In the genomic region with DNA sequence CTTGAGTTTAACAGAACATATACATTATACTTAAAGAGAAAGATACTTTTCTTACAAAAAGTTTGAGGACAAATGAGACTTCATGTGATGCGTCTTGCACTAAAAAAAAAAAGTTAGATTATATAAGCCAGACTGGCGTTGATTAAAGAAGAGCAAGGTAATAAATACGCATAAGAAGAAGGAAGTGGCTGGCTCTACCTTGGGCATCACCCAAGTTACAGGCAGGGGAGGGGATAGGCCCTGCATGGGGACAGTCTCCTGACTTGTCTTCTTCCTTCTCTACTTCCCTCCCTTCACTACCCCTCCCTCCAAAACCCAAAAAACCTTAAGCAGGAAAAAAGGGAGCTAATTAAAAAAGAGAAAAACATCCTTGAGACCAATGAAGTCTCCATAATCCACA, we compare ENCODE assay signal across 26 cellular contexts. TPM values are rescaled to one million over a fixed set of nuclear protein-coding genes. Genes with fewer than 3 reads are reported as not detected.
A peak's percentile ranks its signal among the peaks of the same experiment; 100 is the strongest.
DNase-seq lines count a peak whose midpoint lies in the region; ATAC-seq and TF ChIP-seq lines count a peak whose summit lies in the region.
"Had no signal": no experiment of that assay in that cellular context is flagged by ENCODE, and none has a peak within 500 bp of the region (broad histone marks: within the 10 kb centered on the region; RNA-seq: fewer than 3 reads in every experiment).

No MANE protein-coding gene starts in this region.

- peaks cover 48% of the 10 kb centered on the region for H3K4me1 ChIP-seq in DND-41 (ENCODE audit: insufficient read depth, low read length)
- peaks cover 90 to 97% of the 10 kb centered on the region in 2 donors for H3K4me1 ChIP-seq in naive thymus-derived CD4-positive, alpha-beta T cell (ENCODE audit: control insufficient read depth in 2 of 2, insufficient read depth in 2 of 2, low read length in 2 of 2)
- H3K4me1 ChIP-seq: body of pancreas, SJCRH30, upper lobe of right lung had no signal

- CTCF ChIA-PET in naive thymus-derived CD4-positive, alpha-beta T cell (lab: Charles Lee), result interaction anchor here (0.6 to 1.2 kb wide), 7 partner anchors 14 to 276 kb away, joined by 3 to 4 read pairs (median 4); no protein-coding TSS in a partner anchor

- intact Hi-C loops in activated CD4-positive, alpha-beta T cell treated with anti-CD3 and anti-CD28 coated beads, Interleukin-2, amount 10 ng/mL, durations not matched to agents 24 days and 14 days (cut with micrococcal nuclease), result no loop called here
- intact Hi-C loops in activated T-helper 2 cell treated with anti-CD3 and anti-CD28 coated beads, Interferon-gamma antibody, Interleukin-2, Interleukin-4, amounts not matched to agents 10 μg/mL and 5 μg/mL and 100 μg/mL, durations not matched to agents 14 hours and 24 hours and 36 hours (cut with micrococcal nuclease), result loop anchor here (2.0 to 5.0 kb wide), 3 partner anchors 13 to 36 kb away; partner anchors contain the start of genes GRAP2 and TMA7B
- intact Hi-C loops in naive thymus-derived CD4-positive, alpha-beta T cell (cut with micrococcal nuclease), result loop anchor here (2.0 to 5.0 kb wide), 2 partner anchors 13 to 36 kb away; partner anchors contain the start of gene GRAP2 (in 1 of the 2)

- peaks cover 35% of the 10 kb centered on the region for H3K36me3 ChIP-seq in DND-41 (ENCODE audit: insufficient read depth, low read length)
- no peaks in the 10 kb centered on the region for H3K36me3 ChIP-seq in naive thymus-derived CD4-positive, alpha-beta T cell (ENCODE audit: control insufficient read depth in 2 of 3, insufficient read depth in 3 of 3, low read length in 3 of 3)
- H3K36me3 ChIP-seq: left lung, neural progenitor cell, SJCRH30, upper lobe of right lung had no signal

- no peak overlapping the region for H3K9ac ChIP-seq in DND-41 (ENCODE audit: low read depth, low read length)
- H3K9ac ChIP-seq: neural progenitor cell had no signal

- peak overlapping the region; percentile 57 for H3K4me3 Mint-ChIP-seq in activated CD4-positive, alpha-beta T cell treated with anti-CD3 and anti-CD28 coated beads, Interleukin-2, amount 10 ng/mL, durations not matched to agents 24 days and 14 days
- peak overlapping the region; percentile 23 for H3K4me3 Mint-ChIP-seq in activated T-helper 2 cell treated with anti-CD3 and anti-CD28 coated beads, Interferon-gamma antibody, Interleukin-2, Interleukin-4, amounts not matched to agents 10 μg/mL and 5 μg/mL and 100 μg/mL, durations not matched to agents 14 hours and 24 hours and 36 hours (ENCODE audit: low read depth)
- H3K4me3 Mint-ChIP-seq in naive thymus-derived CD4-positive, alpha-beta T cell, result peak overlapping the region; percentile 31 to 98 (median 84)
- H3K4me3 Mint-ChIP-seq: H9, neural progenitor cell had no signal

- H3K9me3 Mint-ChIP-seq in activated CD4-positive, alpha-beta T cell treated with anti-CD3 and anti-CD28 coated beads, Interleukin-2, amount 10 ng/mL, durations not matched to agents 24 days and 14 days, result no peaks in the 10 kb centered on the region
- H3K9me3 Mint-ChIP-seq in activated T-helper 2 cell treated with anti-CD3 and anti-CD28 coated beads, Interferon-gamma antibody, Interleukin-2, Interleukin-4, amounts not matched to agents 10 μg/mL and 5 μg/mL and 100 μg/mL, durations not matched to agents 14 hours and 24 hours and 36 hours, result no peaks in the 10 kb centered on the region
- peaks cover 0 to 1% (median 0%) of the 10 kb centered on the region in 11 donors for H3K9me3 Mint-ChIP-seq in naive thymus-derived CD4-positive, alpha-beta T cell
- H3K9me3 Mint-ChIP-seq: H9, neural progenitor cell had no signal

- POLR2A ChIA-PET in naive thymus-derived CD4-positive, alpha-beta T cell (lab: Charles Lee), result interaction anchor here (0.6 to 1.7 kb wide), 15 partner anchors 13 to 418 kb away, joined by 3 to 8 read pairs (median 4); partner anchors contain the start of genes ATF4 and RPS19BP1

- H2AFZ ChIP-seq in DND-41 (ENCODE audit: low read depth, low read length), result no peak overlapping the region
- H2AFZ ChIP-seq: neural progenitor cell had no signal

- DNase-seq in activated CD4-positive, alpha-beta T cell treated with anti-CD3 and anti-CD28 coated beads, Interleukin-2, amount 10 ng/mL, durations not matched to agents 24 days and 14 days, result no peak
- no peak for DNase-seq in activated CD4-positive, alpha-beta T cell treated with anti-CD3 and anti-CD28 coated beads for 1 hour
- DNase-seq in DND-41, result no peak
- no peak for DNase-seq in activated T-helper 2 cell treated with anti-CD3 and anti-CD28 coated beads, Interferon-gamma antibody, Interleukin-2, Interleukin-4, amounts not matched to agents 10 μg/mL and 5 μg/mL and 100 μg/mL, durations not matched to agents 14 hours and 24 hours and 36 hours (ENCODE audit: low spot score)
- DNase-seq in naive thymus-derived CD4-positive, alpha-beta T cell, result peak in 7 of 9 donors; percentile 54 to 78 (median 75)
- no peak for DNase-seq in NCI-H1694 (lab: John Stamatoyannopoulos, UW)
- DNase-seq in substantia nigra (lab: John Stamatoyannopoulos, UW), result no peak
- DNase-seq: body of pancreas; Calu3; H9; Kasumi-1; left lung; NCI-H1092; NCI-H2029 treated with DMSO at 0.1 percent for 48 hours; NCI-H446; NK-92 treated with Interleukin-12 subunit alpha and Interleukin-12 subunit beta, amount 100 ng/mL, for 24 hours; SJCRH30; upper lobe of right lung had no signal

- no peaks in the 10 kb centered on the region for H3K9me3 ChIP-seq in DND-41 (ENCODE audit: insufficient read depth, low read length, severe bottlenecking)
- H3K9me3 ChIP-seq in naive thymus-derived CD4-positive, alpha-beta T cell (ENCODE audit: control insufficient read depth in 2 of 3, low read length in 3 of 3), result no peaks in the 10 kb centered on the region
- H3K9me3 ChIP-seq: body of pancreas, left lung, SJCRH30, upper lobe of right lung had no signal

- peaks cover 86% of the 10 kb centered on the region for H3K4me1 Mint-ChIP-seq in activated CD4-positive, alpha-beta T cell treated with anti-CD3 and anti-CD28 coated beads, Interleukin-2, amount 10 ng/mL, durations not matched to agents 24 days and 14 days
- H3K4me1 Mint-ChIP-seq in activated T-helper 2 cell treated with anti-CD3 and anti-CD28 coated beads, Interferon-gamma antibody, Interleukin-2, Interleukin-4, amounts not matched to agents 10 μg/mL and 5 μg/mL and 100 μg/mL, durations not matched to agents 14 hours and 24 hours and 36 hours (ENCODE audit: low read depth), result peaks cover 93% of the 10 kb centered on the region
- H3K4me1 Mint-ChIP-seq in naive thymus-derived CD4-positive, alpha-beta T cell, result peaks cover 67 to 97% (median 95%) of the 10 kb centered on the region in 7 donors

- peak overlapping the region; percentile 77 for H3K27ac Mint-ChIP-seq in activated CD4-positive, alpha-beta T cell treated with anti-CD3 and anti-CD28 coated beads, Interleukin-2, amount 10 ng/mL, durations not matched to agents 24 days and 14 days
- peak overlapping the region; percentile 60 for H3K27ac Mint-ChIP-seq in activated T-helper 2 cell treated with anti-CD3 and anti-CD28 coated beads, Interferon-gamma antibody, Interleukin-2, Interleukin-4, amounts not matched to agents 10 μg/mL and 5 μg/mL and 100 μg/mL, durations not matched to agents 14 hours and 24 hours and 36 hours
- peak overlapping the region in 6 of 9 donors; percentile 21 to 99 (median 97) for H3K27ac Mint-ChIP-seq in naive thymus-derived CD4-positive, alpha-beta T cell
- H3K27ac Mint-ChIP-seq: H9, neural progenitor cell, progenitor cell of endocrine pancreas had no signal

- no peaks in the 10 kb centered on the region for H3K27me3 Mint-ChIP-seq in activated CD4-positive, alpha-beta T cell treated with anti-CD3 and anti-CD28 coated beads, Interleukin-2, amount 10 ng/mL, durations not matched to agents 24 days and 14 days
- H3K27me3 Mint-ChIP-seq in activated T-helper 2 cell treated with anti-CD3 and anti-CD28 coated beads, Interferon-gamma antibody, Interleukin-2, Interleukin-4, amounts not matched to agents 10 μg/mL and 5 μg/mL and 100 μg/mL, durations not matched to agents 14 hours and 24 hours and 36 hours (ENCODE audit: low read depth), result no peaks in the 10 kb centered on the region
- H3K27me3 Mint-ChIP-seq in naive thymus-derived CD4-positive, alpha-beta T cell, result no peaks in the 10 kb centered on the region

- ATAC-seq in DND-41 (ENCODE audit: insufficient read depth, low read depth), result no peak
- peak; percentile 79 for ATAC-seq in naive thymus-derived CD4-positive, alpha-beta T cell
- no peak for ATAC-seq in HG03439 (IDR thresholded peaks at IDR 0.05; ENCODE audit: unreplicated experiment)
- ATAC-seq: body of pancreas, left lung, Panc1, upper lobe of right lung had no signal

- H3K27me3 ChIP-seq in DND-41 (ENCODE audit: insufficient read depth, low read length, poor library complexity), result no peaks in the 10 kb centered on the region
- H3K27me3 ChIP-seq in naive thymus-derived CD4-positive, alpha-beta T cell (ENCODE audit: control insufficient read depth in 2 of 2, insufficient read depth in 2 of 2, low read length in 2 of 2), result no peaks in the 10 kb centered on the region
- H3K27me3 ChIP-seq: body of pancreas had no signal

- H3K4me3 ChIP-seq in DND-41 (ENCODE audit: low read depth in 1 of 2, low read length in 2 of 2), result no peak overlapping the region
- peak overlapping the region; percentile 33 for H3K4me3 ChIP-seq in naive thymus-derived CD4-positive, alpha-beta T cell (ENCODE audit: low read length)
- H3K4me3 ChIP-seq: body of pancreas, left lung, neural progenitor cell, SJCRH30, upper lobe of right lung had no signal

- H4K20me1 ChIP-seq in DND-41 (ENCODE audit: insufficient read depth, low read length), result no peaks in the 10 kb centered on the region

- H3K27ac ChIP-seq in DND-41 (ENCODE audit: low read length) (peak overlapping the region; percentile 19; the same call in 1 of the 2 replicates), substantia nigra (ENCODE audit: low read depth, low read length, poor library complexity, severe bottlenecking) (no peak overlapping the region)
- H3K27ac ChIP-seq in naive thymus-derived CD4-positive, alpha-beta T cell (ENCODE audit: low read depth, low read length), result peak overlapping the region; percentile 79
- H3K27ac ChIP-seq: body of pancreas, left lung, neural progenitor cell, SJCRH30, upper lobe of right lung had no signal

- peaks cover 8% of the 10 kb centered on the region for H3K36me3 Mint-ChIP-seq in activated CD4-positive, alpha-beta T cell treated with anti-CD3 and anti-CD28 coated beads, Interleukin-2, amount 10 ng/mL, durations not matched to agents 24 days and 14 days (ENCODE audit: low read depth)
- H3K36me3 Mint-ChIP-seq in activated T-helper 2 cell treated with anti-CD3 and anti-CD28 coated beads, Interferon-gamma antibody, Interleukin-2, Interleukin-4, amounts not matched to agents 10 μg/mL and 5 μg/mL and 100 μg/mL, durations not matched to agents 14 hours and 24 hours and 36 hours (ENCODE audit: low read depth), result peaks cover 33% of the 10 kb centered on the region
- peaks cover 0 to 20% (median 0%) of the 10 kb centered on the region in 5 donors for H3K36me3 Mint-ChIP-seq in naive thymus-derived CD4-positive, alpha-beta T cell
- H3K36me3 Mint-ChIP-seq: neural progenitor cell had no signal

- no peak for TF ChIP-seq CTCF in DND-41 (IDR thresholded peaks at IDR 0.05; ENCODE audit: borderline replicate concordance, extremely low read depth, low read length, poor library complexity, severe bottlenecking)

- peaks cover 98% of the 10 kb centered on the region for H3K79me2 ChIP-seq in DND-41 (ENCODE audit: insufficient read depth, low read length)

- H3K4me2 ChIP-seq in DND-41 (ENCODE audit: insufficient read depth, low read length), result no peak overlapping the region
- H3K4me2 ChIP-seq: neural progenitor cell had no signal

RNA-seq across cellular contexts. Expression of gene TMA7B, which starts 22.3 kb away (rescaled TPM):
- total RNA-seq in activated CD4-positive, alpha-beta T cell treated with anti-CD3 and anti-CD28 coated beads, Interleukin-2, amount 10 ng/mL, durations not matched to agents 24 days and 14 days, result 0.90 and 0.96 TPM in 2 replicates
- 1.7 and 2.0 TPM in 2 replicates for total RNA-seq in activated T-helper 2 cell treated with anti-CD3 and anti-CD28 coated beads, Interferon-gamma antibody, Interleukin-2, Interleukin-4, amounts not matched to agents 10 μg/mL and 5 μg/mL and 100 μg/mL, durations not matched to agents 14 hours and 24 hours and 36 hours
- total RNA-seq in naive thymus-derived CD4-positive, alpha-beta T cell, result 10 to 100 TPM in 2 of 5 experiments, 1 to 10 TPM in 3; 6.4 to 12.8 (median 9.5) TPM
- polyA plus RNA-seq in naive thymus-derived CD4-positive, alpha-beta T cell, result 1 to 10 TPM; 2.6 to 3.3 TPM
- total RNA-seq: A172, body of pancreas, Calu3, fibroblast of lung, H9, HT1080, progenitor cell of endocrine pancreas had no signal
- polyA plus RNA-seq: fibroblast of lung had no signal

RNA-seq across cellular contexts. Expression of gene GRAP2, which starts 37.0 kb away (rescaled TPM):
- total RNA-seq in activated CD4-positive, alpha-beta T cell treated with anti-CD3 and anti-CD28 coated beads, Interleukin-2, amount 10 ng/mL, durations not matched to agents 24 days and 14 days, result 34.4 and 38.4 TPM in 2 replicates
- total RNA-seq in activated T-helper 2 cell treated with anti-CD3 and anti-CD28 coated beads, Interferon-gamma antibody, Interleukin-2, Interleukin-4, amounts not matched to agents 10 μg/mL and 5 μg/mL and 100 μg/mL, durations not matched to agents 14 hours and 24 hours and 36 hours, result 44.1 and 46.5 TPM in 2 replicates
- 100 to 1,000 TPM; 108 to 156 (median 145) TPM for total RNA-seq in naive thymus-derived CD4-positive, alpha-beta T cell
- 100 to 1,000 TPM in 1 of 2 donors, 10 to 100 TPM in 1; 55.2 to 109 TPM for polyA plus RNA-seq in naive thymus-derived CD4-positive, alpha-beta T cell
- total RNA-seq: A172, Calu3, fibroblast of lung, H9, SJCRH30 had no signal
- polyA plus RNA-seq: fibroblast of lung had no signal

RNA-seq across cellular contexts. Expression of gene ENTHD1, which starts 44.3 kb away (rescaled TPM):
- 0.09 and 0.56 TPM in 2 replicates for total RNA-seq in activated CD4-positive, alpha-beta T cell treated with anti-CD3 and anti-CD28 coated beads, Interleukin-2, amount 10 ng/mL, durations not matched to agents 24 days and 14 days
- 0.11 TPM in 2 replicates for total RNA-seq in activated T-helper 2 cell treated with anti-CD3 and anti-CD28 coated beads, Interferon-gamma antibody, Interleukin-2, Interleukin-4, amounts not matched to agents 10 μg/mL and 5 μg/mL and 100 μg/mL, durations not matched to agents 14 hours and 24 hours and 36 hours
- under 1 TPM in 3 of 5 experiments, not detected in 2; 0.12 to 0.60 (median 0.30) TPM for total RNA-seq in naive thymus-derived CD4-positive, alpha-beta T cell
- polyA plus RNA-seq in naive thymus-derived CD4-positive, alpha-beta T cell, result under 1 TPM; 0.19 to 0.24 TPM
- total RNA-seq: A172, body of pancreas, Calu3, fibroblast of lung, H9, HT1080, progenitor cell of endocrine pancreas, SJCRH30, skeletal muscle tissue, upper lobe of right lung had no signal
- polyA plus RNA-seq: fibroblast of lung had no signal

RNA-seq across cellular contexts. Expression of gene FAM83F, which starts 56.9 kb away (rescaled TPM):
- total RNA-seq in activated CD4-positive, alpha-beta T cell treated with anti-CD3 and anti-CD28 coated beads, Interleukin-2, amount 10 ng/mL, durations not matched to agents 24 days and 14 days, result 0.17 and 0.23 TPM in 2 replicates
- 0.07 and 0.11 TPM in 2 replicates for total RNA-seq in activated T-helper 2 cell treated with anti-CD3 and anti-CD28 coated beads, Interferon-gamma antibody, Interleukin-2, Interleukin-4, amounts not matched to agents 10 μg/mL and 5 μg/mL and 100 μg/mL, durations not matched to agents 14 hours and 24 hours and 36 hours
- 10 to 100 TPM in 1 of 5 experiments, 1 to 10 TPM in 1, under 1 TPM in 3; 0.11 to 10.6 (median 0.51) TPM for total RNA-seq in naive thymus-derived CD4-positive, alpha-beta T cell
- polyA plus RNA-seq in naive thymus-derived CD4-positive, alpha-beta T cell, result under 1 TPM in 1 of 2 donors, not detected in 1; 0.20 TPM
- total RNA-seq: A172, fibroblast of lung, SJCRH30 had no signal
- polyA plus RNA-seq: fibroblast of lung had no signal

Comparison
In these comparisons a context has a peak if more than half of its experiments do, and no peak if none do; other contexts are left out.
1. DNase-seq: peak in naive thymus-derived CD4-positive, alpha-beta T cell (7 of 9); none in activated CD4-positive, alpha-beta T cell treated with anti-CD3 and anti-CD28 coated beads, Interleukin-2, amount 10 ng/mL, durations not matched to agents 24 days and 14 days (single experiment), activated CD4-positive, alpha-beta T cell treated with anti-CD3 and anti-CD28 coated beads for 1 hour (single experiment), DND-41 (single experiment), activated T-helper 2 cell treated with anti-CD3 and anti-CD28 coated beads, Interferon-gamma antibody, Interleukin-2, Interleukin-4, amounts not matched to agents 10 μg/mL and 5 μg/mL and 100 μg/mL, durations not matched to agents 14 hours and 24 hours and 36 hours (single experiment), NCI-H1694 (single experiment) and substantia nigra (0 of 49).
2. H3K4me3 Mint-ChIP-seq: peak in every context shown above with its lines; median percentile 84 in naive thymus-derived CD4-positive, alpha-beta T cell; 57 in activated CD4-positive, alpha-beta T cell treated with anti-CD3 and anti-CD28 coated beads, Interleukin-2, amount 10 ng/mL, durations not matched to agents 24 days and 14 days; 23 in activated T-helper 2 cell treated with anti-CD3 and anti-CD28 coated beads, Interferon-gamma antibody, Interleukin-2, Interleukin-4, amounts not matched to agents 10 μg/mL and 5 μg/mL and 100 μg/mL, durations not matched to agents 14 hours and 24 hours and 36 hours.
3. Peak in every context shown above with its lines, with median percentiles within 50 percentile points of each other: H3K27ac Mint-ChIP-seq.